ENCODE assay signal across 8 cellular contexts in the genomic region with DNA sequence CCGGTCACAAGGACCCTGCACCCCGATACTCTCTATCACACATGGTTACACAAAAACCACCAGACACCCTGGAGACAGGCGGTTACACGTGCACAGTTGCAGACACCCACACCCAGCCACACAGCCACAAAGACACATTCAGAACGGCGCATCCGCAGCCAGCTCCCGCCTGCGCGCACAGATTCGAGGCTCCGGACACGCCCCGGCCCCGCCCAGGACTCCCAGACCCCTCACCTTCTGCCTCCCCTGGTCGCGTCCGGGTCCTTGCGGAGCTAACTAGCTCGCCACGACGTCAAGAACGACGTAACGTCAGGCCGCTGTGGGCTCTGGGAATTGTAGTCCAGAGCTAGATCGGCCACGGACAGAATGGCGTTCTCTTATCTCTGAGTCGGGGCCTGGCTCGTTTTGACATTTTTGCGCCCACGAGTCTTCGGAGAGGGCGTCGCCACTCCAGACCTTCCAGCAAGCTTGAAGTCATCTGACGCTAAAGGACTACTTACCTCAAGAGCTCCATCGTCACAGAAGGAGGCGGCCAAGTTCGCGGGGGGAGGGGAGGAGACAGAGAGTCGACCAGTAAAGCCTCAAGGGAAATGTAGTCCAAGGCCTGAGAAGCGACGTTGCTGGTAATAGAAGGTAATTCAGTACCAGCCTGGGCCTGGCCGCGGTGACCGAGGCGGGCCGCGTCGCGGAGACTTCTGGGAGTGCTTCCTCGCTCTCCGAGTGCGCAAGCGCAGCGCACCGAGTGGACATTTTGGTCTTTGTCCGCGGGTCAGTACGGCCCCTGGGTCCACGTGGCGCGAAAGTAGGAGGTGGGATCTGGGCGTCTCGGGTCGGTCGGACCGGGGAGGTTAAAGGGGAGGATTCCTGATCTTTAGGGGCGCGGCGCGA. TPM values are rescaled to one million over a fixed set of nuclear protein-coding genes. Genes with fewer than 3 reads are reported as not detected.
DNase-seq lines count a peak whose midpoint lies in the region; ATAC-seq and TF ChIP-seq lines count a peak whose summit lies in the region.

A gene (plus strand): TSS at position 719 of the 888 bp plus-strand sequence. CDS start 21,335 bp downstream, outside the sequence.
A gene (minus strand): TSS at position 278 of the 888 bp plus-strand sequence. CDS start 12,680 bp downstream, outside the sequence.

- TF ChIP-seq CTCF in endothelial cell (IDR thresholded peaks at IDR 0.05; ENCODE audit: unreplicated experiment), result no peak

- no peak within 1 kb of the TSS for H3K27ac Mint-ChIP-seq in endothelial cell (ENCODE audit: unreplicated experiment)

- peaks cover 6% of the 10 kb centered on the region for H3K4me1 Mint-ChIP-seq in endothelial cell (ENCODE audit: unreplicated experiment)

- no peak within 1 kb of the TSS for H3K4me3 Mint-ChIP-seq in endothelial cell (ENCODE audit: unreplicated experiment)

- no peaks in the 10 kb centered on the region for H3K9me3 Mint-ChIP-seq in endothelial cell (ENCODE audit: unreplicated experiment)

- peak; percentile 96 for DNase-seq in D341Med (ENCODE audit: low spot score)
- peak; percentile 84 to 100 (median 98) for DNase-seq in HUDEP-2 (lab: John Stamatoyannopoulos, UW; ENCODE audit: unreplicated experiment in 76 of 76)
- DNase-seq in NOMO-1 treated with dmso at 0.1 percent for 144 hours (lab: John Stamatoyannopoulos, UW; ENCODE audit: unreplicated experiment), result peak; percentile 98
- DNase-seq in activated CD8-positive, alpha-beta memory T cell treated with anti-CD3 and anti-CD28 coated beads, Interleukin-2, amount 50 U/mL, for 1 hour (ENCODE audit: extremely low read depth), result peak; percentile 93
- peak; percentile 97 for DNase-seq in endothelial cell (ENCODE audit: low spot score)
- peak; percentile 99 for DNase-seq in mesenteric fat pad (ENCODE audit: low spot score)
- peak; percentile 90 for DNase-seq in stimulated activated CD8-positive, alpha-beta memory T cell treated with anti-CD3 and anti-CD28 coated beads, Interleukin-15, amount 100 ng/mL, for 1 hour (ENCODE audit: low read depth)

- peaks cover 5% of the 10 kb centered on the region for H3K36me3 Mint-ChIP-seq in endothelial cell (ENCODE audit: low read depth, unreplicated experiment)

- ATAC-seq in GM21423 (IDR thresholded peaks at IDR 0.05; ENCODE audit: unreplicated experiment), result peak; percentile 89

- H3K27me3 Mint-ChIP-seq in endothelial cell (ENCODE audit: unreplicated experiment), result no peaks in the 10 kb centered on the region

RNA-seq across cellular contexts. Expression of the first gene that starts in this region (rescaled TPM):
- 45.5 TPM for total RNA-seq in endothelial cell (ENCODE audit: unreplicated experiment)
- total RNA-seq in mesenteric fat pad, result 40.3 TPM

RNA-seq across cellular contexts. Expression of the second gene that starts in this region (rescaled TPM):
- total RNA-seq in endothelial cell (ENCODE audit: unreplicated experiment) (3.7 TPM), mesenteric fat pad (3.6 TPM)

Comparison
In these comparisons a context has a peak if more than half of its experiments do, and no peak if none do; other contexts are left out.
1. Peak in every context shown above with its lines: DNase-seq and ATAC-seq.